Comparison of ENCODE assay signal across 15 cellular contexts in the genomic region with DNA sequence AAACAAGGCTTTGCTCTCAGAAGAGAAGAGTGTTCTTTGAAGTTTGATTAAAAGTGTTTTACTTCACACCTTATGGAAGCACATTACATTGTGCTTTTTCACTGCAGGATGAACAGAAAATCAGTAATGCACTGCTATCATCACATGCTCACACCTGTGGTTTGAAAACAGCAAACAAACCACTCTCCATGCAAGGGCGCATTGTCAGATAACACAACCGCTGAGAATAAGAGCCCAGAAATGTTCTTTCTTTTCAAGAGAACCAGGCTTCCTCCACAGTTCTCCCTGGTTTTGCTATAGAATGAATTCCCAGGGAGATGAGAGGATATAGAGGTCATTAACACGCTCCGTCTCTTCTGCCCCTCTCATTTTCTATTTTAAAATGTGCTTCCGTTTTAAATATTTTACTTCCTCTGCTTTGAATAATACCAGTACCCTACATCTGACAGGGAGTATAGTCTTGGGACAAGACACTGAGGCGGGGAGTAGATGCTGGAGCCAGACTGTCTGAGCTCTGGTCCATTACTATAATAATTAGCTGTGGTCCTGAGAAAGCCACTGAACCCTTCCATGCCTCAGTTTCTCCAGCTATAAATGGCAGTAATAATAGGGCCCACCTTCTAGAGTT.
DNase-seq lines count a peak whose midpoint lies in the region; ATAC-seq and TF ChIP-seq lines count a peak whose summit lies in the region.
"Had no signal": no experiment of that assay in that cellular context is flagged by ENCODE, and none has a peak within 500 bp of the region (broad histone marks: within the 10 kb centered on the region; RNA-seq: fewer than 3 reads in every experiment).

No MANE protein-coding gene starts in this region.

- TF ChIP-seq CTCF in neural progenitor cell (IDR thresholded peaks at IDR 0.05) = no peak

- H3K27ac Mint-ChIP-seq in CD4-positive, alpha-beta memory T cell = peak overlapping the region in 5 of 7 donors; percentile 2 to 60 (median 52)
- H3K27ac Mint-ChIP-seq in T-cell (peak overlapping the region; percentile 79 to 86), neural progenitor cell (no peak overlapping the region)

- no peak overlapping the region for H3K4me2 ChIP-seq in neural progenitor cell

- H3K79me2 ChIP-seq in neural progenitor cell (ENCODE audit: low read depth) = no peaks in the 10 kb centered on the region

- no peaks in the 10 kb centered on the region for H3K36me3 ChIP-seq in CD4-positive, alpha-beta memory T cell (ENCODE audit: insufficient read depth, low read length)
- H3K36me3 ChIP-seq in SJCRH30 = no peaks in the 10 kb centered on the region
- no peaks in the 10 kb centered on the region for H3K36me3 ChIP-seq in neural progenitor cell
- H3K36me3 ChIP-seq: HAP-1, pancreas had no signal

- intact Hi-C loops in CD4-positive, alpha-beta memory T cell (cut with micrococcal nuclease) = no loop called here

- H3K27me3 Mint-ChIP-seq in CD4-positive, alpha-beta memory T cell = no peaks in the 10 kb centered on the region
- H3K27me3 Mint-ChIP-seq in T-cell (no peaks in the 10 kb centered on the region), neural progenitor cell (ENCODE audit: insufficient read depth, low read depth) (peaks cover 3% of the 10 kb centered on the region)

- DNase-seq in CD4-positive, alpha-beta memory T cell = no peak
- DNase-seq in T-cell (peak in 1 of 34 experiments; percentile 3), germinal center (ENCODE audit: low spot score) (peak; percentile 47), SJCRH30 (no peak), neural progenitor cell (ENCODE audit: low spot score) (no peak)
- DNase-seq: activated gamma-delta T cell treated with Interleukin-2 at 50 U/mL for 16 hours; cortex of kidney; IMR-90; pancreas; stimulated activated CD4-positive, alpha-beta T cell treated with anti-CD3 and anti-CD28 coated beads, Interleukin-2, amount 100 ng/mL, for 24 hours; stimulated activated naive CD4-positive, alpha-beta T cell treated with Interleukin-2 at 50 U/mL for 16 hours had no signal

- H4K20me1 ChIP-seq in neural progenitor cell (ENCODE audit: low read depth) = no peaks in the 10 kb centered on the region

- no peaks in the 10 kb centered on the region for H3F3A ChIP-seq in neural progenitor cell (ENCODE audit: low read depth)

- H3K4me1 ChIP-seq in CD4-positive, alpha-beta memory T cell (ENCODE audit: insufficient read depth, low read length) = peaks cover 25% of the 10 kb centered on the region
- no peaks in the 10 kb centered on the region for H3K4me1 ChIP-seq in SJCRH30
- no peaks in the 10 kb centered on the region for H3K4me1 ChIP-seq in neural progenitor cell
- H3K4me1 ChIP-seq: HAP-1, pancreas had no signal

- CTCF ChIA-PET in CD4-positive, alpha-beta memory T cell (lab: Charles Lee; ENCODE audit: partially characterized antibody) = interaction anchor here (1.6 kb wide), 1 partner anchor 74 kb away, joined by 4 read pairs; no protein-coding TSS in a partner anchor
- CTCF ChIA-PET in T-cell (lab: Charles Lee) = interaction anchor here in 1 of 2 donors (1.3 kb wide), 1 partner anchor 96 kb away, joined by 4 read pairs; no protein-coding TSS in a partner anchor

- H2AFZ ChIP-seq in neural progenitor cell (replicated peaks) = no peak overlapping the region

- peaks cover 12 to 41% (median 23%) of the 10 kb centered on the region in 4 donors for H3K4me1 Mint-ChIP-seq in CD4-positive, alpha-beta memory T cell
- peaks cover 22 to 34% (median 23%) of the 10 kb centered on the region in 3 donors for H3K4me1 Mint-ChIP-seq in T-cell
- peaks cover 2% of the 10 kb centered on the region for H3K4me1 Mint-ChIP-seq in neural progenitor cell

- TF ChIP-seq POLR2A in GM18951 (IDR thresholded peaks at IDR 0.05; ENCODE audit: extremely low read depth, insufficient read depth, insufficient read length) = peak; percentile 15

- in situ Hi-C loops in GM18951 (cut with MboI; ENCODE audit: low sequenced_read_pairs, unreplicated experiment) = no loop called here

- ATAC-seq in T-cell (replicated peaks in 1 of 4) (peak; percentile 50 to 71 (median 58)), HG02798 (IDR thresholded peaks at IDR 0.05; ENCODE audit: poor library complexity, unreplicated experiment) (no peak), HG02571 (IDR thresholded peaks at IDR 0.05; ENCODE audit: unreplicated experiment) (no peak)
- ATAC-seq: pancreas had no signal

- H3K36me3 Mint-ChIP-seq in CD4-positive, alpha-beta memory T cell = no peaks in the 10 kb centered on the region
- H3K36me3 Mint-ChIP-seq in T-cell (no peaks in the 10 kb centered on the region), neural progenitor cell (no peaks in the 10 kb centered on the region)

- no peaks in the 10 kb centered on the region for H3K9me3 ChIP-seq in CD4-positive, alpha-beta memory T cell (ENCODE audit: control insufficient read depth in 1 of 2, low read length in 2 of 2)
- no peaks in the 10 kb centered on the region for H3K9me3 ChIP-seq in SJCRH30 (replicated peaks)
- H3K9me3 ChIP-seq in neural progenitor cell (ENCODE audit: low read depth) = no peaks in the 10 kb centered on the region
- H3K9me3 ChIP-seq: HAP-1, pancreas had no signal

- no peak overlapping the region for H3K4me3 ChIP-seq in CD4-positive, alpha-beta memory T cell (ENCODE audit: low read length in 2 of 2)
- H3K4me3 ChIP-seq in SJCRH30 (no peak overlapping the region), neural progenitor cell (no peak overlapping the region)
- H3K4me3 ChIP-seq: HAP-1, pancreas had no signal

- H3K4me3 Mint-ChIP-seq in CD4-positive, alpha-beta memory T cell = peak overlapping the region; percentile 9 to 72 (median 62)
- peak overlapping the region; percentile 10 to 62 (median 29) for H3K4me3 Mint-ChIP-seq in T-cell
- H3K4me3 Mint-ChIP-seq in neural progenitor cell = no peak overlapping the region

- no peak overlapping the region for H3K27ac ChIP-seq in CD4-positive, alpha-beta memory T cell (ENCODE audit: low read depth, low read length)
- H3K27ac ChIP-seq in SJCRH30 (no peak overlapping the region), neural progenitor cell (no peak overlapping the region)
- H3K27ac ChIP-seq: pancreas had no signal

- H3K9me3 Mint-ChIP-seq in CD4-positive, alpha-beta memory T cell = no peaks in the 10 kb centered on the region
- H3K9me3 Mint-ChIP-seq in T-cell (no peaks in the 10 kb centered on the region), neural progenitor cell (no peaks in the 10 kb centered on the region)

- no peaks in the 10 kb centered on the region for H3K27me3 ChIP-seq in CD4-positive, alpha-beta memory T cell (ENCODE audit: insufficient read depth, low read length)
- H3K27me3 ChIP-seq in SJCRH30 (no peaks in the 10 kb centered on the region), neural progenitor cell (no peaks in the 10 kb centered on the region)
- H3K27me3 ChIP-seq: pancreas had no signal

- no peak overlapping the region for H3K9ac ChIP-seq in neural progenitor cell

- POLR2A ChIA-PET in CD4-positive, alpha-beta memory T cell (lab: Charles Lee; ENCODE audit: partially characterized antibody) = no interaction called here
- POLR2A ChIA-PET in T-cell (lab: Charles Lee) = interaction anchor here in 1 of 2 donors (0.6 kb wide), 1 partner anchor 416 kb away, joined by 4 read pairs; no protein-coding TSS in a partner anchor

Comparison
In these comparisons a context has a peak if more than half of its experiments do, and no peak if none do; other contexts are left out.
1. ATAC-seq: peak in T-cell (4 of 4); none in HG02798 (single experiment) and HG02571 (single experiment).